In genomic region chr10:48390005-48390871, GRCh38 we compare ENCODE assay signal across 25 cellular contexts.
DNase-seq lines count a peak whose midpoint lies in the region; ATAC-seq and TF ChIP-seq lines count a peak whose summit lies in the region.
"Had no signal": no experiment of that assay in that cellular context is flagged by ENCODE, and none has a peak within 500 bp of the region (broad histone marks: within the 10 kb centered on the region; RNA-seq: fewer than 3 reads in every experiment).

No MANE protein-coding gene starts in this region.

- CTCF ChIA-PET in T-cell (lab: Charles Lee): no interaction called here

- no peaks in the 10 kb centered on the region for H3K36me3 ChIP-seq in ACC112 (ENCODE audit: insufficient read depth, low read length)
- no peaks in the 10 kb centered on the region for H3K36me3 ChIP-seq in mucosa of descending colon (ENCODE audit: low read depth)
- no peaks in the 10 kb centered on the region for H3K36me3 ChIP-seq in adrenal gland (replicated peaks in 1 of 2)
- H3K36me3 ChIP-seq: BE2C, brain microvascular endothelial cell, pancreas, right atrium auricular region, SJSA1, spleen had no signal

- H3K9me3 Mint-ChIP-seq in HFFc6 (no peaks in the 10 kb centered on the region), T-cell (no peaks in the 10 kb centered on the region), mesothelial cell of epicardium (no peaks in the 10 kb centered on the region)
- no peaks in the 10 kb centered on the region for H3K9me3 Mint-ChIP-seq in activated T-cell treated with anti-CD3 and anti-CD28 coated beads, Interleukin-2, amount 50 U/mL, for 24 hours
- H3K9me3 Mint-ChIP-seq: activated T-cell treated with anti-CD3 and anti-CD28 coated beads, Interleukin-2, amount 50 U/mL, for 4 hours had no signal

- intact Hi-C loops in mucosa of descending colon (cut with DNase I, micrococcal nuclease) (no loop called here), adrenal gland (cut with DNase I) (no loop called here)

- H3K36me3 Mint-ChIP-seq in HFFc6 (ENCODE audit: low read depth) (peaks cover 19% of the 10 kb centered on the region), T-cell (no peaks in the 10 kb centered on the region), mesothelial cell of epicardium (no peaks in the 10 kb centered on the region)
- H3K36me3 Mint-ChIP-seq in activated T-cell treated with anti-CD3 and anti-CD28 coated beads, Interleukin-2, amount 50 U/mL, for 24 hours (ENCODE audit: low read depth): no peaks in the 10 kb centered on the region

- no peak for TF ChIP-seq POLR2A in adrenal gland (IDR thresholded peaks at IDR 0.05)

- POLR2A ChIA-PET in T-cell (lab: Charles Lee): no interaction called here

- H2AFZ ChIP-seq in ACC112 (ENCODE audit: low read length, unreplicated experiment): no peak overlapping the region

- 97 to 98% (median 98%) methylated on average over 6 of the region's 6 CpGs for WGBS in adrenal gland, 4 donors

- peak overlapping the region; percentile 35 for H3K4me3 Mint-ChIP-seq in HFFc6
- no peak overlapping the region for H3K4me3 Mint-ChIP-seq in T-cell
- H3K4me3 Mint-ChIP-seq in mesothelial cell of epicardium: no peak overlapping the region
- H3K4me3 Mint-ChIP-seq in activated T-cell treated with anti-CD3 and anti-CD28 coated beads, Interleukin-2, amount 50 U/mL, for 24 hours: no peak overlapping the region
- H3K4me3 Mint-ChIP-seq: activated CD4-positive, alpha-beta T cell treated with anti-CD3 and anti-CD28 coated beads for 36 hours; activated T-cell treated with anti-CD3 and anti-CD28 coated beads, Interleukin-2, amount 50 U/mL, for 4 hours had no signal

- DNase-seq in HFFc6 (no peak), T-cell (no peak), mucosa of descending colon (peak in 1 of 3 donors; percentile 22), mesothelial cell of epicardium (ENCODE audit: low spot score in 2 of 2, unreplicated experiment in 2 of 2) (no peak), adrenal gland (no peak)
- no peak for DNase-seq in activated T-cell treated with anti-CD3 and anti-CD28 coated beads, Interleukin-2, amount 50 U/mL, for 24 hours
- DNase-seq: activated CD4-positive, alpha-beta T cell treated with anti-CD3 and anti-CD28 coated beads for 36 hours; activated T-cell treated with anti-CD3 and anti-CD28 coated beads, Interleukin-2, amount 50 U/mL, for 4 hours; amniotic stem cell; BE2C; COR-L47; glutamatergic neuron; islet precursor cell; midbrain; NCI-H1092 treated with DMSO at 0.1 percent for 48 hours; NCI-H1930; NCI-H526 treated with DMSO at 0.1 percent for 48 hours; pancreas; spleen had no signal

- peaks cover 10% of the 10 kb centered on the region for H3K79me2 ChIP-seq in ACC112 (ENCODE audit: control insufficient read depth, insufficient read depth, low read length, unreplicated experiment)

- no peaks in the 10 kb centered on the region for H3K27me3 Mint-ChIP-seq in HFFc6 (ENCODE audit: insufficient read depth)
- H3K27me3 Mint-ChIP-seq in T-cell: no peaks in the 10 kb centered on the region
- H3K27me3 Mint-ChIP-seq in mesothelial cell of epicardium (ENCODE audit: low read depth): no peaks in the 10 kb centered on the region
- H3K27me3 Mint-ChIP-seq in activated T-cell treated with anti-CD3 and anti-CD28 coated beads, Interleukin-2, amount 50 U/mL, for 24 hours: no peaks in the 10 kb centered on the region
- H3K27me3 Mint-ChIP-seq: activated CD4-positive, alpha-beta T cell treated with anti-CD3 and anti-CD28 coated beads for 36 hours; type B pancreatic cell had no signal

- H3K4me3 ChIP-seq in ACC112 (ENCODE audit: low read depth, low read length) (no peak overlapping the region), mucosa of descending colon (no peak overlapping the region), adrenal gland (no peak overlapping the region)
- H3K4me3 ChIP-seq: pancreas, right atrium auricular region, SJSA1, spleen had no signal

- no peak for ATAC-seq in T-cell (replicated peaks in 1 of 4)
- ATAC-seq in mucosa of descending colon: peak; percentile 32
- no peak for ATAC-seq in HG02970 (IDR thresholded peaks at IDR 0.05; ENCODE audit: low FRiP score, unreplicated experiment)

- H3K27ac ChIP-seq in ACC112 (ENCODE audit: low read depth, low read length): 0 out of 2 replicates have a peak overlapping the region, but pooled peaks have one; percentile 0
- no peak overlapping the region for H3K27ac ChIP-seq in adrenal gland
- H3K27ac ChIP-seq: pancreas, right atrium auricular region, SJSA1 had no signal

- peak overlapping the region; percentile 58; the same call in 1 of the 2 replicates for H3K27ac Mint-ChIP-seq in HFFc6
- H3K27ac Mint-ChIP-seq in T-cell: peak overlapping the region; percentile 0 to 47
- no peak overlapping the region for H3K27ac Mint-ChIP-seq in mesothelial cell of epicardium
- no peak overlapping the region for H3K27ac Mint-ChIP-seq in activated T-cell treated with anti-CD3 and anti-CD28 coated beads, Interleukin-2, amount 50 U/mL, for 24 hours

- H3K9me3 ChIP-seq in mucosa of descending colon: no peaks in the 10 kb centered on the region
- H3K9me3 ChIP-seq in adrenal gland (replicated peaks in 1 of 3): no peaks in the 10 kb centered on the region
- H3K9me3 ChIP-seq: BE2C, pancreas, right atrium auricular region, SJSA1, spleen had no signal

- H3K4me1 Mint-ChIP-seq in HFFc6 (ENCODE audit: low read depth) (peaks cover 81% of the 10 kb centered on the region), T-cell (peaks cover 62 to 67% (median 65%) of the 10 kb centered on the region in 3 donors), mesothelial cell of epicardium (peaks cover 17% of the 10 kb centered on the region)
- H3K4me1 Mint-ChIP-seq in activated T-cell treated with anti-CD3 and anti-CD28 coated beads, Interleukin-2, amount 50 U/mL, for 24 hours (ENCODE audit: low read depth): peaks cover 61% of the 10 kb centered on the region

- H3K27me3 ChIP-seq in ACC112 (ENCODE audit: insufficient read depth, low read length) (no peaks in the 10 kb centered on the region), adrenal gland (no peaks in the 10 kb centered on the region)
- H3K27me3 ChIP-seq: BE2C, brain microvascular endothelial cell, pancreas, right atrium auricular region, SJSA1, spleen had no signal

- H3K4me1 ChIP-seq in ACC112 (ENCODE audit: control insufficient read depth, insufficient read depth, low read length, unreplicated experiment) (peaks cover 18% of the 10 kb centered on the region), mucosa of descending colon (ENCODE audit: low read depth) (peaks cover 8% of the 10 kb centered on the region), adrenal gland (replicated peaks in 1 of 2) (peaks cover 8 to 33% of the 10 kb centered on the region in 2 donors)
- H3K4me1 ChIP-seq: BE2C had no signal

- TF ChIP-seq CTCF in HFFc6 (IDR thresholded peaks at IDR 0.05) (no peak), mucosa of descending colon (IDR thresholded peaks at IDR 0.05) (no peak), mesothelial cell of epicardium (IDR thresholded peaks at IDR 0.05; ENCODE audit: unreplicated experiment) (no peak), adrenal gland (IDR thresholded peaks at IDR 0.05) (no peak)

Comparison
In these comparisons a context has a peak if more than half of its experiments do, and no peak if none do; other contexts are left out.
1. H3K27ac Mint-ChIP-seq: peak in HFFc6 (single experiment) and T-cell (2 of 2); none in mesothelial cell of epicardium (single experiment) and activated T-cell treated with anti-CD3 and anti-CD28 coated beads, Interleukin-2, amount 50 U/mL, for 24 hours (single experiment).